Comparison of ENCODE assay signal across 8 cellular contexts in genomic region chr5:160119142-160119904, GRCh38. TPM values are rescaled to one million over a fixed set of nuclear protein-coding genes. Genes with fewer than 3 reads are reported as not detected.
A peak's percentile ranks its signal among the peaks of the same experiment; 100 is the strongest.
DNase-seq lines count a peak whose midpoint lies in the region; ATAC-seq, FAIRE-seq and TF ChIP-seq lines count a peak whose summit lies in the region.

TSS of gene PWWP2A (minus strand) at chr5:160119450. CDS start at chr5:160119388, 62 bp downstream.

- CTCF ChIA-PET in BJ (lab: Yijun Ruan, JAX), result interaction anchor here (0.9 to 1.2 kb wide), 3 partner anchors 38 to 102 kb away, joined by 3 read pairs; no protein-coding TSS in a partner anchor

- H3K27ac ChIP-seq in cingulate gyrus (ENCODE audit: low read depth, low read length), result peak within 1 kb of the TSS; percentile 96

- POLR2A ChIA-PET in BJ (lab: Charles Lee), result interaction anchor here (0.6 to 0.7 kb wide), 2 partner anchors 14 to 32 kb away, joined by 3 to 5 read pairs; no protein-coding TSS in a partner anchor

- peak; percentile 91 for ATAC-seq in HG03457 (IDR thresholded peaks at IDR 0.05; ENCODE audit: unreplicated experiment)

- peak within 1 kb of the TSS; percentile 84 for H3K4me3 ChIP-seq in BJ (ENCODE audit: low read depth, low read length)
- H3K4me3 ChIP-seq in kidney epithelial cell (ENCODE audit: low read depth, low read length), result peak within 1 kb of the TSS; percentile 81

- peak; percentile 100 for FAIRE-seq in GM19239 (lab: Jason Lieb, UNC)

- H3K36me3 ChIP-seq in BJ (ENCODE audit: control insufficient read depth, insufficient read depth, low read length) (peaks cover 1% of the 10 kb centered on the region; the same call in 1 of the 2 replicates), kidney epithelial cell (ENCODE audit: control insufficient read depth, insufficient read depth, low read length) (no peaks in the 10 kb centered on the region)

- H3K27me3 ChIP-seq in BJ (ENCODE audit: control insufficient read depth, insufficient read depth, low read length), result no peaks in the 10 kb centered on the region; the same call in 1 of the 2 replicates
- no peaks in the 10 kb centered on the region for H3K27me3 ChIP-seq in kidney epithelial cell (ENCODE audit: control insufficient read depth, insufficient read depth, low read length)

- TF ChIP-seq CTCF in BJ (IDR thresholded peaks at IDR 0.05; ENCODE audit: insufficient read depth, low read depth, low read length) (0 out of 2 replicates have a peak, but pooled peaks have one; percentile 1), kidney epithelial cell (IDR thresholded peaks at IDR 0.05; ENCODE audit: insufficient read depth, low read length, poor library complexity, severe bottlenecking) (no peak)

- DNase-seq in BJ (ENCODE audit: low read depth) (peak; percentile 100), GM19239 (ENCODE audit: insufficient read length, low spot score) (peak; percentile 85), NCI-H524 treated with DMSO at 0.1 percent for 48 hours (lab: John Stamatoyannopoulos, UW) (peak; percentile 97), kidney epithelial cell (ENCODE audit: low read depth) (peak; percentile 100)
- peak; percentile 97 to 98 for DNase-seq in activated CD4-positive, alpha-beta T cell treated with anti-CD3 and anti-CD28 coated beads for 4 hours
- peak; percentile 94 to 97 for DNase-seq in stimulated activated CD4-positive, alpha-beta T cell treated with anti-CD3 and anti-CD28 coated beads, Interleukin-15, amount 100 ng/mL, for 48 hours (ENCODE audit: low read depth in 2 of 2)

RNA-seq across cellular contexts. Expression of gene PWWP2A, which starts in this region (rescaled TPM):
- polyA plus RNA-seq in BJ (2011; rRNA removed), result 8.7 and 10.6 TPM in 2 replicates
- polyA minus RNA-seq in BJ (2011; rRNA and poly(A)+ RNA removed), result 8.4 and 8.7 TPM in 2 replicates
- 24.8 and 32.7 TPM in 2 replicates for total RNA-seq in kidney epithelial cell

Comparison
In these comparisons a context has a peak if more than half of its experiments do, and no peak if none do; other contexts are left out.
1. Peak in every context shown above with its lines: DNase-seq, ATAC-seq, H3K4me3 ChIP-seq and H3K27ac ChIP-seq.